ENCODE assay signal across 1 cellular context in genomic region chr18:21167641-21168372, GRCh38.
TF ChIP-seq lines count a peak whose summit lies in the region.

No MANE protein-coding gene starts in this region.

TF ChIP-seq in GM23338, 12 proteins besides CTCF, POLR2A, EP300 and RAD21 (continued from another document):
- TF ChIP-seq STAT1 (IDR thresholded peaks at IDR 0.05; ENCODE audit: unreplicated experiment) (no peak), JUNB (IDR thresholded peaks at IDR 0.05; ENCODE audit: unreplicated experiment) (no peak), NANOG (IDR thresholded peaks at IDR 0.05; ENCODE audit: borderline replicate concordance) (no peak), CREB1 (CRISPR knock-in tag; IDR thresholded peaks at IDR 0.05; ENCODE audit: low read depth) (no peak), ETS1 (IDR thresholded peaks at IDR 0.05) (no peak)
